18 cellular contexts compared by ENCODE assay signal in genomic region chr12:32583535-32583934, GRCh38.
DNase-seq lines count a peak whose midpoint lies in the region; FAIRE-seq and TF ChIP-seq lines count a peak whose summit lies in the region.
"Had no signal": no experiment of that assay in that cellular context is flagged by ENCODE, and none has a peak within 500 bp of the region (broad histone marks: within the 10 kb centered on the region; RNA-seq: fewer than 3 reads in every experiment).

No MANE protein-coding gene starts in this region.

- H3K27me3 ChIP-seq in PC-9 (ENCODE audit: insufficient read depth, low read depth): no peaks in the 10 kb centered on the region
- H3K27me3 ChIP-seq: BLaER1, MG63 had no signal

- intact Hi-C loops in PC-9 (cut with micrococcal nuclease; ENCODE audit: unreplicated experiment): no loop called here

- POLR2A ChIA-PET in GM10248 (lab: Yijun Ruan, JAX): no interaction called here
- POLR2A ChIA-PET in PC-9 (lab: Charles Lee; ENCODE audit: unreplicated experiment): interaction anchor here (0.6 kb wide), 1 partner anchor 19 kb away, joined by 16 read pairs; no protein-coding TSS in a partner anchor

- no peak overlapping the region for H3K27ac ChIP-seq in PC-9
- H3K27ac ChIP-seq: BLaER1 had no signal

- BruUV-seq in PC-9 (replicated peaks; lab: Mats Ljungman, UMichigan): no TSS peak

- no peak overlapping the region for H3K4me3 ChIP-seq in PC-9
- H3K4me3 ChIP-seq: BLaER1, MG63 had no signal

- no peaks in the 10 kb centered on the region for H3K9me3 ChIP-seq in PC-9 (ENCODE audit: insufficient read depth, low read depth)
- H3K9me3 ChIP-seq: MG63 had no signal

- no peak overlapping the region for H2AFZ ChIP-seq in PC-9

- no peaks in the 10 kb centered on the region for H3K36me3 ChIP-seq in PC-9 (ENCODE audit: low read depth)
- H3K36me3 ChIP-seq: MG63 had no signal

- H3F3A ChIP-seq in PC-9 (ENCODE audit: insufficient read depth, low read depth): no peaks in the 10 kb centered on the region

- FAIRE-seq in D721Med (lab: Jason Lieb, UNC): no peak

- TF ChIP-seq CTCF in D721Med (IDR thresholded peaks at IDR 0.05; ENCODE audit: insufficient read depth, missing control alignments): no peak
- TF ChIP-seq CTCF in GM10248 (IDR thresholded peaks at IDR 0.05; ENCODE audit: control extremely low read depth, extremely low read depth, low read depth, missing control alignments): no peak
- TF ChIP-seq CTCF in PC-9 (conservative IDR thresholded peaks at IDR 0.05): no peak

- CTCF ChIA-PET in GM10248 (lab: Yijun Ruan, JAX) (interaction anchor here (0.9 to 2.1 kb wide), 2 partner anchors 10 to 11 kb away, joined by 3 to 6 read pairs; no protein-coding TSS in a partner anchor), PC-9 (lab: Charles Lee) (no interaction called here)

- DNase-seq in AG08396 (ENCODE audit: low spot score): peak; percentile 21
- peak; percentile 65 for DNase-seq in HT1080 (ENCODE audit: low read depth)
- peak; percentile 63 for DNase-seq in amniotic epithelial cell (ENCODE audit: low read depth)
- DNase-seq in hepatic stellate cell (ENCODE audit: low spot score): peak; percentile 20
- DNase-seq in D721Med (ENCODE audit: insufficient read length, low spot score): no peak
- DNase-seq in GM10248 (ENCODE audit: extremely low spot score): no peak
- DNase-seq in NCI-H2196 treated with DMSO at 0.1 percent for 48 hours (lab: John Stamatoyannopoulos, UW; ENCODE audit: unreplicated experiment): no peak
- no peak for DNase-seq in PC-9
- DNase-seq: activated CD4-positive, alpha-beta memory T cell treated with anti-CD3 and anti-CD28 coated beads for 36 hours; effector memory CD4-positive, alpha-beta T cell; GF-D8; hypothalamus; MG63; NCI-H748 treated with DMSO at 0.1 percent for 48 hours; stimulated activated CD4-positive, alpha-beta T cell treated with anti-CD3 and anti-CD28 coated beads, Interleukin-2, amount 100 ng/mL, for 24 hours; stimulated activated naive B cell treated with anti-CD40 and anti-IgM and Interleukin-4, amounts not matched to agents 10 μg/mL and 1 μg/mL and 100 μg/mL, for 72 hours; SW 1271 had no signal

- H3K4me2 ChIP-seq in PC-9: no peak overlapping the region
- H3K4me2 ChIP-seq: BLaER1 had no signal

- H3K9me2 ChIP-seq in PC-9 (ENCODE audit: insufficient read depth): no peaks in the 10 kb centered on the region

- H4K20me1 ChIP-seq in PC-9 (ENCODE audit: insufficient read depth): no peaks in the 10 kb centered on the region
- H4K20me1 ChIP-seq: BLaER1 had no signal

- H3K79me2 ChIP-seq in PC-9 (ENCODE audit: low read depth): no peaks in the 10 kb centered on the region

- H3K4me1 ChIP-seq in PC-9 (replicated peaks; ENCODE audit: insufficient read depth): 0 out of 2 replicates have a peak, but pooled peaks cover 3% of the 10 kb centered on the region

Comparison
In these comparisons a context has a peak if more than half of its experiments do, and no peak if none do; other contexts are left out.
1. DNase-seq: peak in AG08396 (single experiment), HT1080 (single experiment), amniotic epithelial cell (single experiment) and hepatic stellate cell (single experiment); none in D721Med (single experiment), GM10248 (single experiment), NCI-H2196 treated with DMSO at 0.1 percent for 48 hours (single experiment) and PC-9 (0 of 2).